9 cellular contexts compared by ENCODE assay signal in genomic region chr1:92461364-92462097, GRCh38. TPM values are rescaled to one million over a fixed set of nuclear protein-coding genes. Genes with fewer than 3 reads are reported as not detected.
DNase-seq lines count a peak whose midpoint lies in the region; ATAC-seq and TF ChIP-seq lines count a peak whose summit lies in the region.
"Had no signal": no experiment of that assay in that cellular context is flagged by ENCODE, and none has a peak within 500 bp of the region (broad histone marks: within the 10 kb centered on the region; RNA-seq: fewer than 3 reads in every experiment).

No MANE protein-coding gene starts in this region.

- H3K4me1 ChIP-seq in right lobe of liver = no peaks in the 10 kb centered on the region
- no peaks in the 10 kb centered on the region for H3K4me1 ChIP-seq in ovary (ENCODE audit: insufficient read depth)

- ATAC-seq in GM18870 (IDR thresholded peaks at IDR 0.05; ENCODE audit: unreplicated experiment) (peak; percentile 69), HG02610 (IDR thresholded peaks at IDR 0.05; ENCODE audit: unreplicated experiment) (peak; percentile 68), right lobe of liver (peak; percentile 31 to 49 (median 44)), esophagus mucosa (no peak)

- 69% methylated on average over 5 of the region's 5 CpGs for WGBS in right lobe of liver (ENCODE audit: insufficient coverage, low coverage, low lambda C conversion rate, missing lambda C conversion rate)
- WGBS in ovary, 3 donors = 78 to 84% (median 80%) methylated on average over 5 of the region's 5 CpGs

- H3K36me3 ChIP-seq in right lobe of liver (no peaks in the 10 kb centered on the region), ovary (no peaks in the 10 kb centered on the region)

- no peak for TF ChIP-seq EP300 in ovary (IDR thresholded peaks at IDR 0.05)

- TF ChIP-seq CTCF in right lobe of liver (IDR thresholded peaks at IDR 0.05) (peak in 1 of 4 donors; percentile 5), ovary (IDR thresholded peaks at IDR 0.05) (no peak)

- peak; percentile 94 for DNase-seq in MV-4-11 (lab: John Stamatoyannopoulos, UW)
- DNase-seq in right lobe of liver = no peak
- DNase-seq in superior temporal gyrus (ENCODE audit: extremely low spot score) = no peak
- no peak for DNase-seq in ovary
- no peak for DNase-seq in activated naive CD4-positive, alpha-beta T cell (lab: John Stamatoyannopoulos, UW)
- DNase-seq: stimulated activated CD4-positive, alpha-beta T cell treated with anti-CD3 and anti-CD28 coated beads, Interleukin-2, amount 100 ng/mL, for 24 hours had no signal

- H3K4me3 ChIP-seq in right lobe of liver = no peak overlapping the region
- H3K4me3 ChIP-seq in ovary = no peak overlapping the region

- H3K9me3 ChIP-seq in right lobe of liver (no peaks in the 10 kb centered on the region), ovary (no peaks in the 10 kb centered on the region)

- H3K27ac ChIP-seq in right lobe of liver (no peak overlapping the region), ovary (no peak overlapping the region)

- no peak for TF ChIP-seq POLR2A in right lobe of liver (IDR thresholded peaks at IDR 0.05)
- no peak for TF ChIP-seq POLR2A in ovary (IDR thresholded peaks at IDR 0.05)

- H3K27me3 ChIP-seq in right lobe of liver (no peaks in the 10 kb centered on the region), ovary (no peaks in the 10 kb centered on the region)

- intact Hi-C loops in right lobe of liver (cut with DNase I) = no loop called here
- intact Hi-C loops in ovary (cut with DNase I) = no loop called here

RNA-seq across cellular contexts. Expression of gene GFI1, which starts 25.2 kb away (rescaled TPM):
- total RNA-seq in right lobe of liver (under 1 TPM; 0.12 to 0.80 (median 0.42) TPM), ovary (under 1 TPM in 6 of 7 donors, not detected in 1; 0.12 to 0.67 (median 0.33) TPM), esophagus mucosa (0.24 TPM)
- polyA plus RNA-seq in ovary = under 1 TPM; 0.16 to 0.92 TPM
